Comparison of ENCODE assay signal across 15 cellular contexts in genomic region chr13:79297128-79297527, GRCh38.
"Had no signal": no experiment of that assay in that cellular context is flagged by ENCODE, and none has a peak within 500 bp of the region (broad histone marks: within the 10 kb centered on the region; RNA-seq: fewer than 3 reads in every experiment).

No MANE protein-coding gene starts in this region.

- DNase-seq: activated CD4-positive, alpha-beta T cell treated with anti-CD3 and anti-CD28 coated beads for 36 hours; activated CD8-positive, alpha-beta memory T cell treated with anti-CD3 and anti-CD28 coated beads, Interleukin-2, amount 50 U/mL, for 48 hours; activated CD8-positive, alpha-beta T cell treated with anti-CD3 and anti-CD28 coated beads, Interleukin-2, amount 10 ng/mL, durations not matched to agents 7 days and 5 days; activated naive CD4-positive, alpha-beta T cell; activated naive CD8-positive, alpha-beta T cell treated with anti-CD3 and anti-CD28 coated beads, Interleukin-2, amount 50 U/mL, for 24 hours; esophagus squamous epithelium; foreskin fibroblast; head of caudate nucleus; mucosa of descending colon; naive thymus-derived CD8-positive, alpha-beta T cell; posterior cingulate gyrus; stomach; uterus; WERI-Rb-1 had no signal

- H3K4me1 ChIP-seq: esophagus squamous epithelium, stomach, uterus had no signal

- H3K27me3 ChIP-seq: stomach, uterus had no signal

- H3K27ac ChIP-seq: esophagus squamous epithelium, skin epidermis, stomach, uterus, WERI-Rb-1 had no signal

- H3K9me3 ChIP-seq: mucosa of descending colon, uterus had no signal

- H3K36me3 ChIP-seq: esophagus squamous epithelium, stomach, uterus, WERI-Rb-1 had no signal

- H3K4me3 ChIP-seq: esophagus squamous epithelium, mucosa of descending colon, skin epidermis, stomach, uterus had no signal

- ATAC-seq: activated CD4-positive, alpha-beta T cell treated with anti-CD3 and anti-CD28 coated beads for 36 hours; activated CD8-positive, alpha-beta T cell treated with anti-CD3 and anti-CD28 coated beads, Interleukin-2, amount 10 ng/mL, durations not matched to agents 7 days and 5 days; activated naive CD8-positive, alpha-beta T cell treated with anti-CD3 and anti-CD28 coated beads, Interleukin-2, amount 50 U/mL, for 24 hours; mucosa of descending colon; naive thymus-derived CD8-positive, alpha-beta T cell had no signal
